ENCODE assay signal across 24 cellular contexts in genomic region chr4:93237526-93237925, GRCh38.
"Had no signal": no experiment of that assay in that cellular context is flagged by ENCODE, and none has a peak within 500 bp of the region (broad histone marks: within the 10 kb centered on the region; RNA-seq: fewer than 3 reads in every experiment).

No MANE protein-coding gene starts in this region.

- H3K27me3 Mint-ChIP-seq: activated B cell treated with CpG ODN at 0.5 μM for 24 hours; activated CD8-positive, alpha-beta T cell treated with anti-CD3 and anti-CD28 coated beads for 36 hours; stimulated activated naive CD8-positive, alpha-beta T cell treated with anti-CD3 and anti-CD28 coated beads, Interleukin-15, amount 100 ng/mL, for 72 hours; type B pancreatic cell had no signal

- H3K27ac Mint-ChIP-seq: activated B cell treated with CpG ODN at 0.5 μM for 24 hours; activated CD8-positive, alpha-beta T cell treated with anti-CD3 and anti-CD28 coated beads for 36 hours; activated naive CD4-positive, alpha-beta T cell treated with anti-CD3 and anti-CD28 coated beads, Interleukin-2, amount 50 U/mL, for 72 hours; nephron; stimulated activated effector memory CD8-positive, alpha-beta T cell treated with anti-CD3 and anti-CD28 coated beads, Interleukin-12 subunit alpha, Interleukin-12 subunit beta, amount 100 ng/mL, for 72 hours; stimulated activated naive CD8-positive, alpha-beta T cell treated with anti-CD3 and anti-CD28 coated beads, Interleukin-15, amount 100 ng/mL, for 72 hours; type B pancreatic cell had no signal

- H3K4me3 ChIP-seq: breast epithelium, esophagus muscularis mucosa, left ventricle myocardium inferior, lung, right lobe of liver, uterus had no signal

- DNase-seq: activated B cell treated with CpG ODN at 0.5 μM for 24 hours; activated CD4-positive, alpha-beta T cell treated with anti-CD3 and anti-CD28 coated beads, Interleukin-2, amount 50 U/mL, for 1 hour; activated CD8-positive, alpha-beta T cell treated with anti-CD3 and anti-CD28 coated beads for 36 hours; activated naive CD4-positive, alpha-beta T cell; activated T-cell treated with anti-CD3 and anti-CD28 coated beads, Interleukin-2, amount 50 U/mL, for 48 hours; central memory CD4-positive, alpha-beta T cell; dermis blood vessel endothelial cell; effector CD4-positive, alpha-beta T cell; foreskin melanocyte; islet precursor cell; left ventricle myocardium inferior; posterior cingulate gyrus; right lobe of liver; stimulated activated CD4-positive, alpha-beta T cell treated with anti-CD3 and anti-CD28 coated beads, Interleukin-4, amount 100 ng/mL, for 24 hours; stimulated activated naive CD8-positive, alpha-beta T cell treated with anti-CD3 and anti-CD28 coated beads, Interleukin-15, amount 100 ng/mL, for 72 hours; substantia nigra; uterus had no signal

- H3K9me3 Mint-ChIP-seq: activated CD8-positive, alpha-beta T cell treated with anti-CD3 and anti-CD28 coated beads for 36 hours; nephron; type B pancreatic cell had no signal

- H3K36me3 ChIP-seq: breast epithelium, esophagus muscularis mucosa, left ventricle myocardium inferior, right lobe of liver had no signal

- H3K36me3 Mint-ChIP-seq: activated naive CD4-positive, alpha-beta T cell treated with anti-CD3 and anti-CD28 coated beads, Interleukin-2, amount 50 U/mL, for 72 hours; stimulated activated effector memory CD8-positive, alpha-beta T cell treated with anti-CD3 and anti-CD28 coated beads, Interleukin-12 subunit alpha, Interleukin-12 subunit beta, amount 100 ng/mL, for 72 hours; type B pancreatic cell had no signal

- H3K4me1 ChIP-seq: breast epithelium, esophagus muscularis mucosa, left ventricle myocardium inferior, right lobe of liver, uterus had no signal

- H3K4me3 Mint-ChIP-seq: activated B cell treated with CpG ODN at 0.5 μM for 24 hours; activated CD8-positive, alpha-beta T cell treated with anti-CD3 and anti-CD28 coated beads for 36 hours; nephron; stimulated activated effector memory CD8-positive, alpha-beta T cell treated with anti-CD3 and anti-CD28 coated beads, Interleukin-12 subunit alpha, Interleukin-12 subunit beta, amount 100 ng/mL, for 72 hours; stimulated activated naive CD8-positive, alpha-beta T cell treated with anti-CD3 and anti-CD28 coated beads, Interleukin-15, amount 100 ng/mL, for 72 hours; type B pancreatic cell had no signal

- H3K27ac ChIP-seq: breast epithelium, esophagus muscularis mucosa, left ventricle myocardium inferior, right lobe of liver, uterus had no signal

- H3K4me1 Mint-ChIP-seq: activated B cell treated with CpG ODN at 0.5 μM for 24 hours; nephron; stimulated activated effector memory CD8-positive, alpha-beta T cell treated with anti-CD3 and anti-CD28 coated beads, Interleukin-12 subunit alpha, Interleukin-12 subunit beta, amount 100 ng/mL, for 72 hours; stimulated activated naive CD8-positive, alpha-beta T cell treated with anti-CD3 and anti-CD28 coated beads, Interleukin-15, amount 100 ng/mL, for 72 hours had no signal

- H3K27me3 ChIP-seq: breast epithelium, esophagus muscularis mucosa, right lobe of liver, uterus had no signal

- ATAC-seq: activated CD8-positive, alpha-beta T cell treated with anti-CD3 and anti-CD28 coated beads for 36 hours; activated naive CD4-positive, alpha-beta T cell treated with anti-CD3 and anti-CD28 coated beads, Interleukin-2, amount 50 U/mL, for 72 hours; right lobe of liver; stimulated activated effector memory CD8-positive, alpha-beta T cell treated with anti-CD3 and anti-CD28 coated beads, Interleukin-12 subunit alpha, Interleukin-12 subunit beta, amount 100 ng/mL, for 72 hours; stimulated activated naive CD8-positive, alpha-beta T cell treated with anti-CD3 and anti-CD28 coated beads, Interleukin-15, amount 100 ng/mL, for 72 hours had no signal
